21 cellular contexts compared by ENCODE assay signal in the genomic region with DNA sequence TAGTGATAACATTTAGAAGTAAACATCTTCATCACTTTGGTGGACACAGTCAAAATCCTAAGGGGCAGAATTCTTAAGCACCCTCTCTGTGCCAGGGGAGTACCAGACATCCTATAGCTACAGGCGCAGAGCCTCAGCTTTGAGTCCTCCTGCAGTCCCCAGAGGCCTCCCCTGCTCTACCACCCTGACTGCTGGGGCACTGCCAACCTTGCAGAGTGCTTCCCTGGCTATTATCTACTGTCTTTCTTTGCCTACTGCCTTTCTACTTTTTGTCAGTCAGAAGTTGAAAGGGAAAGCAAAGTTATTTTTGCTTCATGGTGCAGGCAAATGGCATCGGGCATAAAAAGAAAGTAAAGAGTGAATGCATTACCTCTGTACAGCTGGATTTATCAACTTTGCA.
DNase-seq lines count a peak whose midpoint lies in the region; ATAC-seq lines count a peak whose summit lies in the region.
"Had no signal": no experiment of that assay in that cellular context is flagged by ENCODE, and none has a peak within 500 bp of the region (broad histone marks: within the 10 kb centered on the region; RNA-seq: fewer than 3 reads in every experiment).

No MANE protein-coding gene starts in this region.

- H4K20me1 ChIP-seq in BLaER1: no peaks in the 10 kb centered on the region

- H3K27ac ChIP-seq in BLaER1 (no peak overlapping the region), SK-N-MC (no peak overlapping the region)

- intact Hi-C loops in left ventricle myocardium superior (cut with micrococcal nuclease): no loop called here

- H3K9me3 ChIP-seq in BLaER1: no peaks in the 10 kb centered on the region
- H3K9me3 ChIP-seq in SK-N-MC (ENCODE audit: low read depth, low read length): no peaks in the 10 kb centered on the region

- no peaks in the 10 kb centered on the region for H3K27me3 ChIP-seq in BLaER1

- peak; percentile 9 for DNase-seq in NCI-H2171 treated with DMSO at 0.1 percent for 48 hours (lab: John Stamatoyannopoulos, UW)
- no peak for DNase-seq in NCI-H2171 (lab: John Stamatoyannopoulos, UW)
- DNase-seq in SK-N-MC (ENCODE audit: low read depth, low spot score): no peak
- peak; percentile 74 for DNase-seq in left ventricle myocardium superior
- DNase-seq in globus pallidus (ENCODE audit: low spot score): no peak
- DNase-seq: 8988T; CD4-positive, CD25-positive, alpha-beta regulatory T cell; COR-L47; DMS 273 treated with DMSO at 0.1 percent for 48 hours; H9; Kasumi-1; MM.1S; NCI-H1092; NCI-H1436 treated with DMSO at 0.1 percent for 48 hours; NCI-H2029; NCI-H2227 treated with DMSO at 0.1 percent for 48 hours; NCI-H524; RPMI8226 had no signal

- ATAC-seq in left ventricle myocardium superior (peak; percentile 97), GM19023 (IDR thresholded peaks at IDR 0.05; ENCODE audit: unreplicated experiment) (no peak), HG03097 (IDR thresholded peaks at IDR 0.05; ENCODE audit: low FRiP score, unreplicated experiment) (no peak)

- no peaks in the 10 kb centered on the region for H3K36me3 ChIP-seq in BLaER1
- no peaks in the 10 kb centered on the region for H3K36me3 ChIP-seq in SK-N-MC (ENCODE audit: insufficient read depth, low read length)

- peak overlapping the region; percentile 12 for H3K4me2 ChIP-seq in BLaER1

- no peak overlapping the region for H3K9ac ChIP-seq in BLaER1
- H3K9ac ChIP-seq in SK-N-MC (ENCODE audit: insufficient read length): no peak overlapping the region

- H3K4me1 ChIP-seq in BLaER1: peaks cover 11% of the 10 kb centered on the region

- H3K4me3 ChIP-seq in BLaER1 (no peak overlapping the region), SK-N-MC (peak overlapping the region; percentile 45)

Comparison
In these comparisons a context has a peak if more than half of its experiments do, and no peak if none do; other contexts are left out.
1. DNase-seq: peak in NCI-H2171 treated with DMSO at 0.1 percent for 48 hours (single experiment) and left ventricle myocardium superior (single experiment); none in NCI-H2171 (single experiment), SK-N-MC (single experiment) and globus pallidus (single experiment).